In genomic region chr6:81054011-81054410, GRCh38 we compare ENCODE assay signal across 28 cellular contexts.
"Had no signal": no experiment of that assay in that cellular context is flagged by ENCODE, and none has a peak within 500 bp of the region (broad histone marks: within the 10 kb centered on the region; RNA-seq: fewer than 3 reads in every experiment).

No MANE protein-coding gene starts in this region.

- H3K4me3 Mint-ChIP-seq: activated CD8-positive, alpha-beta memory T cell treated with anti-CD3 and anti-CD28 coated beads, Interleukin-2, amount 10 ng/mL, durations not matched to agents 7 days and 5 days; activated naive CD8-positive, alpha-beta T cell treated with anti-CD3 and anti-CD28 coated beads, Interleukin-2, amount 50 U/mL, for 24 hours; activated T-cell treated with anti-CD3 and anti-CD28 coated beads, Interleukin-2, amount 50 U/mL, for 4 hours; central memory CD8-positive, alpha-beta T cell; T-helper 1 cell treated with Interleukin-12 subunit alpha and Interleukin-12 subunit beta and Interleukin-4 antibody, amounts not matched to agents 30 μg/mL and 1 μg/mL, for 36 hours had no signal

- FAIRE-seq: astrocyte had no signal

- H3K27ac Mint-ChIP-seq: activated CD8-positive, alpha-beta memory T cell treated with anti-CD3 and anti-CD28 coated beads, Interleukin-2, amount 10 ng/mL, durations not matched to agents 7 days and 5 days; activated naive CD4-positive, alpha-beta T cell treated with anti-CD3 and anti-CD28 coated beads, Interleukin-2, amount 50 U/mL, for 72 hours; activated naive CD8-positive, alpha-beta T cell treated with anti-CD3 and anti-CD28 coated beads, Interleukin-2, amount 50 U/mL, for 24 hours; T-helper 1 cell treated with Interleukin-12 subunit alpha and Interleukin-12 subunit beta and Interleukin-4 antibody, amounts not matched to agents 30 μg/mL and 1 μg/mL, for 36 hours had no signal

- H3K4me1 ChIP-seq: SJCRH30 had no signal

- DNase-seq: activated CD4-positive, alpha-beta T cell treated with anti-CD3 and anti-CD28 coated beads for 4 hours; activated CD4-positive, alpha-beta T cell treated with anti-CD3 and anti-CD28 coated beads, Interleukin-2, amount 50 U/mL, for 48 hours; activated CD8-positive, alpha-beta memory T cell treated with anti-CD3 and anti-CD28 coated beads, Interleukin-2, amount 10 ng/mL, durations not matched to agents 7 days and 5 days; activated effector memory CD4-positive, alpha-beta T cell treated with anti-CD3 and anti-CD28 coated beads, Interleukin-2, amount 50 U/mL, for 16 hours; activated naive CD4-positive, alpha-beta T cell treated with Interleukin-2 at 50 U/mL for 16 hours; activated naive CD8-positive, alpha-beta T cell treated with anti-CD3 and anti-CD28 coated beads, Interleukin-2, amount 50 U/mL, for 24 hours; activated T-cell treated with anti-CD3 and anti-CD28 coated beads, Interleukin-2, amount 50 U/mL, for 4 hours; amygdala; KG1; NCI-H1092; NCI-H1417; NCI-H1930; NCI-H2171; NCI-H226; NCI-H526; NCI-H774; OCI-M1; Right ventricle myocardium superior; SJCRH30 had no signal

- ATAC-seq: activated CD4-positive, CD25-positive, alpha-beta regulatory T cell treated with anti-CD3 and anti-CD28 coated beads, Interleukin-2, amount 50 U/mL, for 24 hours; activated CD8-positive, alpha-beta memory T cell treated with anti-CD3 and anti-CD28 coated beads, Interleukin-2, amount 10 ng/mL, durations not matched to agents 7 days and 5 days; activated naive CD4-positive, alpha-beta T cell treated with anti-CD3 and anti-CD28 coated beads, Interleukin-2, amount 50 U/mL, for 72 hours; activated naive CD8-positive, alpha-beta T cell treated with anti-CD3 and anti-CD28 coated beads, Interleukin-2, amount 50 U/mL, for 24 hours; activated T-cell treated with anti-CD3 and anti-CD28 coated beads, Interleukin-2, amount 50 U/mL, for 4 hours; Panc1; SK-N-SH treated with all-trans-retinoic acid at 6 μM for 48 hours had no signal

- H3K27ac ChIP-seq: RWPE1, SJCRH30 had no signal

- H3K9me3 ChIP-seq: SJCRH30 had no signal

- H3K4me1 Mint-ChIP-seq: activated CD8-positive, alpha-beta memory T cell treated with anti-CD3 and anti-CD28 coated beads, Interleukin-2, amount 10 ng/mL, durations not matched to agents 7 days and 5 days; activated naive CD8-positive, alpha-beta T cell treated with anti-CD3 and anti-CD28 coated beads, Interleukin-2, amount 50 U/mL, for 24 hours; brain; central memory CD8-positive, alpha-beta T cell had no signal

- H3K27me3 ChIP-seq: SJCRH30 had no signal

- H3K36me3 ChIP-seq: SJCRH30 had no signal

- H3K27me3 Mint-ChIP-seq: activated CD8-positive, alpha-beta memory T cell treated with anti-CD3 and anti-CD28 coated beads, Interleukin-2, amount 10 ng/mL, durations not matched to agents 7 days and 5 days; activated naive CD8-positive, alpha-beta T cell treated with anti-CD3 and anti-CD28 coated beads, Interleukin-2, amount 50 U/mL, for 24 hours; brain; central memory CD8-positive, alpha-beta T cell had no signal

- H3K36me3 Mint-ChIP-seq: activated CD8-positive, alpha-beta memory T cell treated with anti-CD3 and anti-CD28 coated beads, Interleukin-2, amount 10 ng/mL, durations not matched to agents 7 days and 5 days; activated naive CD4-positive, alpha-beta T cell treated with anti-CD3 and anti-CD28 coated beads, Interleukin-2, amount 50 U/mL, for 72 hours; brain had no signal

- H3K9me3 Mint-ChIP-seq: brain; T-helper 1 cell treated with Interleukin-12 subunit alpha and Interleukin-12 subunit beta and Interleukin-4 antibody, amounts not matched to agents 30 μg/mL and 1 μg/mL, for 36 hours had no signal

- H3K4me3 ChIP-seq: SJCRH30 had no signal
